12 cellular contexts compared by ENCODE assay signal in genomic region chr12:128637616-128638606, GRCh38.
DNase-seq lines count a peak whose midpoint lies in the region; ATAC-seq and TF ChIP-seq lines count a peak whose summit lies in the region.
"Had no signal": no experiment of that assay in that cellular context is flagged by ENCODE, and none has a peak within 500 bp of the region (broad histone marks: within the 10 kb centered on the region; RNA-seq: fewer than 3 reads in every experiment).

No MANE protein-coding gene starts in this region.

- H3K27ac Mint-ChIP-seq in Calu3 (ENCODE audit: unreplicated experiment) = no peak overlapping the region
- H3K27ac Mint-ChIP-seq: naive thymus-derived CD4-positive, alpha-beta T cell had no signal

- CTCF ChIA-PET in Calu3 (lab: Charles Lee) = no interaction called here

- H3K36me3 Mint-ChIP-seq in Calu3 (ENCODE audit: insufficient read depth, unreplicated experiment) = no peaks in the 10 kb centered on the region
- H3K36me3 Mint-ChIP-seq: naive thymus-derived CD4-positive, alpha-beta T cell had no signal

- no peaks in the 10 kb centered on the region for H3K4me1 Mint-ChIP-seq in Calu3 (ENCODE audit: low read depth, unreplicated experiment)
- H3K4me1 Mint-ChIP-seq: naive thymus-derived CD4-positive, alpha-beta T cell had no signal

- no peak overlapping the region for H3K4me3 ChIP-seq in GM12864 (ENCODE audit: low read depth, low read length)
- H3K4me3 ChIP-seq: thyroid gland had no signal

- no peak overlapping the region for H3K27ac ChIP-seq in caudate nucleus (ENCODE audit: low read depth, low read length)
- H3K27ac ChIP-seq: thyroid gland had no signal

- BruUV-seq in Calu3 (replicated peaks; lab: Mats Ljungman, UMichigan) = no TSS peak

- no peaks in the 10 kb centered on the region for H3K27me3 Mint-ChIP-seq in Calu3 (ENCODE audit: unreplicated experiment)

- TF ChIP-seq CTCF in GM12864 (IDR thresholded peaks at IDR 0.05; ENCODE audit: low read depth, low read length, missing control alignments) = no peak
- no peak for TF ChIP-seq CTCF in Calu3 (IDR thresholded peaks at IDR 0.05; ENCODE audit: unreplicated experiment)

- peak; percentile 94 for ATAC-seq in GM19463 (IDR thresholded peaks at IDR 0.05; ENCODE audit: unreplicated experiment)
- peak; percentile 98 for ATAC-seq in HG02981 (IDR thresholded peaks at IDR 0.05; ENCODE audit: unreplicated experiment)
- ATAC-seq: naive thymus-derived CD4-positive, alpha-beta T cell had no signal

- peaks cover 15% of the 10 kb centered on the region for H3K9me3 Mint-ChIP-seq in Calu3 (ENCODE audit: low read depth, unreplicated experiment)

- intact Hi-C loops in Calu3 (cut with micrococcal nuclease; ENCODE audit: unreplicated experiment) = no loop called here

- no peak overlapping the region for H3K4me3 Mint-ChIP-seq in Calu3 (ENCODE audit: low read depth, unreplicated experiment)
- H3K4me3 Mint-ChIP-seq: naive thymus-derived CD4-positive, alpha-beta T cell had no signal

- DNase-seq in GM12864 (ENCODE audit: low read depth) (peak; percentile 13), NCI-H510A (lab: John Stamatoyannopoulos, UW) (peak; percentile 28), globus pallidus (ENCODE audit: low spot score) (no peak), caudate nucleus (lab: John Stamatoyannopoulos, UW) (no peak), occipital lobe (lab: John Stamatoyannopoulos, UW) (no peak), Calu3 (no peak)
- DNase-seq: C1 segment of cervical spinal cord; KG1; naive thymus-derived CD4-positive, alpha-beta T cell; thyroid gland had no signal

Comparison
In these comparisons a context has a peak if more than half of its experiments do, and no peak if none do; other contexts are left out.
1. DNase-seq: peak in GM12864 (single experiment) and NCI-H510A (single experiment); none in globus pallidus (single experiment), caudate nucleus (0 of 61), occipital lobe (single experiment) and Calu3 (single experiment).